1 cellular context compared by ENCODE assay signal in genomic region chr20:38452880-38453624, GRCh38.
TF ChIP-seq lines count a peak whose summit lies in the region.

No MANE protein-coding gene starts in this region.

TF ChIP-seq in K562, 482 proteins besides CTCF, POLR2A, EP300 and RAD21 (continued from another document and continues in another):
- no peak for TF ChIP-seq CUX1 (CRISPR knock-in tag; IDR thresholded peaks at IDR 0.05)
- 0 out of 2 replicates have a peak, but pooled peaks have one; percentile 11 for TF ChIP-seq MGA (IDR thresholded peaks at IDR 0.05)
- peak; percentile 87 for TF ChIP-seq MAFK (IDR thresholded peaks at IDR 0.05; ENCODE audit: low read length)
- no peak for TF ChIP-seq ARHGAP35 (IDR thresholded peaks at IDR 0.05; ENCODE audit: partially characterized antibody)
- TF ChIP-seq ARNT (IDR thresholded peaks at IDR 0.05): no peak
- TF ChIP-seq CHCHD3 (CRISPR knock-in tag; IDR thresholded peaks at IDR 0.05): no peak
- no peak for TF ChIP-seq ZNF644 (tag; IDR thresholded peaks at IDR 0.05; ENCODE audit: low read depth)
- TF ChIP-seq ELF1 (tag; IDR thresholded peaks at IDR 0.05): no peak
- no peak for TF ChIP-seq HMG20A (CRISPR knock-in tag; conservative IDR thresholded peaks at IDR 0.05)
- TF ChIP-seq SMAD4 (CRISPR knock-in tag; conservative IDR thresholded peaks at IDR 0.05): no peak; the same call in 1 of the 2 replicates
- TF ChIP-seq ZNF77 (CRISPR knock-in tag; IDR thresholded peaks at IDR 0.05): no peak
- TF ChIP-seq ZNF253 (CRISPR knock-in tag; conservative IDR thresholded peaks at IDR 0.05): no peak
- TF ChIP-seq PCBP1 (IDR thresholded peaks at IDR 0.05; ENCODE audit: low read depth, low read length, poor library complexity, severe bottlenecking): no peak
- TF ChIP-seq ZNF511 (CRISPR knock-in tag; IDR thresholded peaks at IDR 0.05): no peak
- TF ChIP-seq RFX5 (IDR thresholded peaks at IDR 0.05; ENCODE audit: low read depth, low read length): no peak
- no peak for TF ChIP-seq PYGO2 (tag; IDR thresholded peaks at IDR 0.05)
- no peak for TF ChIP-seq BACH1 (tag; IDR thresholded peaks at IDR 0.05)
- no peak for TF ChIP-seq ZNF830 (CRISPR knock-in tag; IDR thresholded peaks at IDR 0.05)
- TF ChIP-seq HDAC1 (IDR thresholded peaks at IDR 0.05): peak in 1 of 2 experiments; percentile 90; a peak in 2 of 4 replicates
- no peak for TF ChIP-seq ZBTB9 (CRISPR knock-in tag; IDR thresholded peaks at IDR 0.05)
- TF ChIP-seq ZNF699 (CRISPR knock-in tag; IDR thresholded peaks at IDR 0.05; ENCODE audit: insufficient replicate concordance): no peak
- TF ChIP-seq MEF2D (tag; conservative IDR thresholded peaks at IDR 0.05; ENCODE audit: low read depth): no peak
- no peak for TF ChIP-seq HDAC8 (tag; IDR thresholded peaks at IDR 0.05)
- no peak for TF ChIP-seq ZBTB33 (CRISPR knock-in tag; IDR thresholded peaks at IDR 0.05)
- TF ChIP-seq ZNF354B (CRISPR knock-in tag; IDR thresholded peaks at IDR 0.05): no peak
- TF ChIP-seq ZNF212 (CRISPR knock-in tag; IDR thresholded peaks at IDR 0.05): no peak
- TF ChIP-seq ZNF518B (CRISPR knock-in tag; IDR thresholded peaks at IDR 0.05): no peak
- no peak for TF ChIP-seq ZNF695 (CRISPR knock-in tag; IDR thresholded peaks at IDR 0.05)
- TF ChIP-seq HES1 (IDR thresholded peaks at IDR 0.05; ENCODE audit: low read depth): no peak
- no peak for TF ChIP-seq BRF1 (IDR thresholded peaks at IDR 0.05; ENCODE audit: borderline replicate concordance, extremely low read depth, insufficient read length)
- TF ChIP-seq SMARCB1 (IDR thresholded peaks at IDR 0.05; ENCODE audit: insufficient read length, low read depth): no peak
